ENCODE assay signal across 8 cellular contexts in the genomic region with DNA sequence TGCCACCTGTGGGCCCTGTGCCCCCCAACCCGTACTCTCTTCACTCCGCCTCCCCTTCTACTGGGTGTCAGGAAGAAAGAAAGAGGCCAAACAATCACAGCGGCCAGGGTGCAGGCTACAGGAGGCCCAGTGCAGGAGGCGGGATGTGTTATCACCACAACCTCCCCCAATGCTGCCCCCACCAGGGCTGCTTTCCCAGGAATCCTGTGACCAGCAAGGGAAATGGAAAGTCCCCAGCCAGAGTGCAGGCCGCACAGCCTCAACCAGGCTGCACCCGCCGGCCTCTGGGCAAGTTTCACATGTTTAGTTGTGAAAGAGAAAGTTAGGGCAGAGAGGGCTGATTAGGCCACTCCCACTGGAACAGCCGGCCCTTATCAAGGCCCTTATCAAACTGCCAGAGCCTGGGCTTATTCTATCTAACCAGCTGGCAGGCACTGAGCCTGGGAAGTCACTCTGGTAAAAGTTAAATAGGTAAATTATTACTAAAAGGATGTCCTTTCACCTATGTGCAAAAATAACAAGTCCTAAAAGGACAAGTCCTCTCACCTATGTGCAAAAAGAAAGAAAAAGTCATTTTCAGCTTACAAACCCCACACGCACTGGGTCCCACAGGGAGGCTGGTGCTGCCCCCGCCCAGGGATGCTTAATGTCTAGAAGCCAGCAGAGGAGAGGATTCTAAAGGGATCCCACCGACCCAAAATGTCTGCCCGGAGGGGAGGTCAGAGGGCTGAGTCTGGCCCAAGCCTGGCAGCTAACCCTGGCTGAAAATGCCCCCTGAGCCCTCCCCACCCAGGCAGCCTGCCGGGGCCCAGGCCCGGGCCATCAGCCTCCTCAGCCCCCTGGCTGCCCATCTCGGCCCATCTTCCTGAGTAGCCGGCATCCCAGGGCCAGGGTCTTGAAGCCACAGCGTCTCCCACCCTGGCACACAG. TPM values are rescaled to one million over a fixed set of nuclear protein-coding genes. Genes with fewer than 3 reads are reported as not detected.
DNase-seq lines count a peak whose midpoint lies in the region; ATAC-seq and TF ChIP-seq lines count a peak whose summit lies in the region.

No MANE protein-coding gene starts in this region.

- H3K4me3 Mint-ChIP-seq in osteocyte (ENCODE audit: unreplicated experiment), result no peak overlapping the region

- peaks cover 30% of the 10 kb centered on the region for H3K4me1 ChIP-seq in Karpas-422 (ENCODE audit: low read length)

- H3K4me3 ChIP-seq in Karpas-422 (ENCODE audit: low read length), result peak overlapping the region; percentile 37; the same call in 1 of the 2 replicates

- no peaks in the 10 kb centered on the region for H3K9me3 ChIP-seq in Karpas-422 (ENCODE audit: low read length)

- ATAC-seq in GM21576 (IDR thresholded peaks at IDR 0.05; ENCODE audit: unreplicated experiment), result peak; percentile 80

- H3K27me3 ChIP-seq in Karpas-422 (ENCODE audit: low read length), result no peaks in the 10 kb centered on the region

- H3K27me3 Mint-ChIP-seq in osteocyte (ENCODE audit: unreplicated experiment), result no peaks in the 10 kb centered on the region

- H3K9me2 ChIP-seq in Karpas-422 (replicated peaks; ENCODE audit: insufficient read depth, low read length), result no peaks in the 10 kb centered on the region

- H3K4me1 Mint-ChIP-seq in osteocyte (ENCODE audit: unreplicated experiment), result peaks cover 14% of the 10 kb centered on the region

- H3K4me2 ChIP-seq in Karpas-422 (ENCODE audit: low read depth, low read length, poor library complexity, severe bottlenecking), result peak overlapping the region; percentile 60

- H3K9me3 Mint-ChIP-seq in osteocyte (ENCODE audit: unreplicated experiment), result no peaks in the 10 kb centered on the region

- no peaks in the 10 kb centered on the region for H3K36me3 Mint-ChIP-seq in osteocyte (ENCODE audit: unreplicated experiment)

- peaks cover 65% of the 10 kb centered on the region for H3K79me2 ChIP-seq in Karpas-422 (ENCODE audit: low read length)

- no peaks in the 10 kb centered on the region for H4K20me1 ChIP-seq in Karpas-422 (ENCODE audit: insufficient read depth, low read depth, low read length)

- peak overlapping the region; percentile 36; the same call in 1 of the 2 replicates for H3K27ac ChIP-seq in Karpas-422 (ENCODE audit: low read length)

- peak overlapping the region; percentile 66 for H3K9ac ChIP-seq in Karpas-422 (ENCODE audit: low read length)

- no peak overlapping the region for H2AFZ ChIP-seq in Karpas-422 (ENCODE audit: low read length)

- H3K36me3 ChIP-seq in Karpas-422 (ENCODE audit: insufficient read depth, low read length), result no peaks in the 10 kb centered on the region

- TF ChIP-seq CTCF in osteocyte (IDR thresholded peaks at IDR 0.05), result no peak

- peak overlapping the region; percentile 75 for H3K27ac Mint-ChIP-seq in osteocyte (ENCODE audit: unreplicated experiment)

- DNase-seq in ELF-1 (ENCODE audit: low read depth, low spot score) (peak; percentile 87), Karpas-422 (peak; percentile 71), fibroblast of gingiva (ENCODE audit: low read depth) (peak; percentile 54), osteocyte (ENCODE audit: extremely low spot score, unreplicated experiment) (no peak), UCSD-AML1 (lab: John Stamatoyannopoulos, UW; ENCODE audit: unreplicated experiment) (no peak)
- DNase-seq in activated CD8-positive, alpha-beta memory T cell treated with anti-CD3 and anti-CD28 coated beads for 24 hours, result peak; percentile 79
- no peak for DNase-seq in effector CD8-positive, alpha-beta T cell (lab: John Stamatoyannopoulos, UW)

RNA-seq across cellular contexts. Expression of gene ACOT7, which starts 33.7 kb away (rescaled TPM):
- total RNA-seq in Karpas-422 (2014; rRNA removed; shearing (Covaris generic); ENCODE audit: low replicate concordance), result 11.8 and 25.9 TPM in 2 replicates
- total RNA-seq in osteocyte, result 21.6 and 21.8 TPM in 2 replicates

RNA-seq across cellular contexts. Expression of gene HES2, which starts 59.9 kb away (rescaled TPM):
- not detected in 2 replicates for total RNA-seq in Karpas-422 (2014; rRNA removed; shearing (Covaris generic); ENCODE audit: low replicate concordance)
- not detected in 2 replicates for total RNA-seq in osteocyte

Comparison
In these comparisons a context has a peak if more than half of its experiments do, and no peak if none do; other contexts are left out.
1. DNase-seq: peak in ELF-1 (single experiment), Karpas-422 (single experiment), activated CD8-positive, alpha-beta memory T cell treated with anti-CD3 and anti-CD28 coated beads for 24 hours (single experiment) and fibroblast of gingiva (single experiment); none in osteocyte (single experiment), effector CD8-positive, alpha-beta T cell (single experiment) and UCSD-AML1 (single experiment).